Comparison of ENCODE assay signal across 1 cellular context in the genomic region with DNA sequence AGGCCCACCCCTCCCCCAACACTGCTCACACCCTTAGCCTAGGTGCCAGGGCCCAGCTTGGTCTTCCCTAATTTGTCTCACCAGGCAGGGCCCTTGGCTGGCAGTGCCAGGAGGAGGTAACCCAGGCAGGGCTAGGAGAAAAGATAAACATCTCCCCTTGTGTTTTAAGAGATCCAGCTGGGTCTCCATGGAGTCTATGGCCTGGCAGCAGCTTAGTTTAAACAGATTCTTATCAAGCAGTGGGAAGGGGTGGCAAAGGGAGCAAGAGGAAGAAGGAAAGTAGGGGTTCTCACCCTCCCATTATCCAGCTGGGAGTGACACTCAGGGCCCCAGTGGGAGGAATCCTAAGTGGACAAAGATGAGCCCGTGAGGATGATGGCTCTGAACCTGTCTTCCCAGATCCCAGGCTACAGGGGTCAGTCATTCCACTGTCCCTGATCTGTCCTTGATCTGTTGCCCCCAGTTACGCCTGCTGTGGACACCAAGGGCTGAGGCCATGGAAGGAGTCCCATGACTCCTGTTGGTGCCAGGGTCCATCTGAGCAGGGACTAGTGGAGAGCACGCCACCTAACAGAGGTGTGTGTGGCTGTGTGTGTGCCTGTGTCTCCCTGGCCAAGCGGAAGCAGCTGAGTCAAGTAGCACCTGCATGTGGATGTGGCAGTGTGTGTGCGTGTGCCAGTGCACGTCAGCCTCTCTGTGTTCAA.
TF ChIP-seq lines count a peak whose summit lies in the region.

No MANE protein-coding gene starts in this region.

TF ChIP-seq in K562, 482 proteins besides CTCF, POLR2A, EP300 and RAD21:
- TF ChIP-seq FOS (IDR thresholded peaks at IDR 0.05; ENCODE audit: extremely low read depth, insufficient read length) = no peak
- TF ChIP-seq, protein P1, sequence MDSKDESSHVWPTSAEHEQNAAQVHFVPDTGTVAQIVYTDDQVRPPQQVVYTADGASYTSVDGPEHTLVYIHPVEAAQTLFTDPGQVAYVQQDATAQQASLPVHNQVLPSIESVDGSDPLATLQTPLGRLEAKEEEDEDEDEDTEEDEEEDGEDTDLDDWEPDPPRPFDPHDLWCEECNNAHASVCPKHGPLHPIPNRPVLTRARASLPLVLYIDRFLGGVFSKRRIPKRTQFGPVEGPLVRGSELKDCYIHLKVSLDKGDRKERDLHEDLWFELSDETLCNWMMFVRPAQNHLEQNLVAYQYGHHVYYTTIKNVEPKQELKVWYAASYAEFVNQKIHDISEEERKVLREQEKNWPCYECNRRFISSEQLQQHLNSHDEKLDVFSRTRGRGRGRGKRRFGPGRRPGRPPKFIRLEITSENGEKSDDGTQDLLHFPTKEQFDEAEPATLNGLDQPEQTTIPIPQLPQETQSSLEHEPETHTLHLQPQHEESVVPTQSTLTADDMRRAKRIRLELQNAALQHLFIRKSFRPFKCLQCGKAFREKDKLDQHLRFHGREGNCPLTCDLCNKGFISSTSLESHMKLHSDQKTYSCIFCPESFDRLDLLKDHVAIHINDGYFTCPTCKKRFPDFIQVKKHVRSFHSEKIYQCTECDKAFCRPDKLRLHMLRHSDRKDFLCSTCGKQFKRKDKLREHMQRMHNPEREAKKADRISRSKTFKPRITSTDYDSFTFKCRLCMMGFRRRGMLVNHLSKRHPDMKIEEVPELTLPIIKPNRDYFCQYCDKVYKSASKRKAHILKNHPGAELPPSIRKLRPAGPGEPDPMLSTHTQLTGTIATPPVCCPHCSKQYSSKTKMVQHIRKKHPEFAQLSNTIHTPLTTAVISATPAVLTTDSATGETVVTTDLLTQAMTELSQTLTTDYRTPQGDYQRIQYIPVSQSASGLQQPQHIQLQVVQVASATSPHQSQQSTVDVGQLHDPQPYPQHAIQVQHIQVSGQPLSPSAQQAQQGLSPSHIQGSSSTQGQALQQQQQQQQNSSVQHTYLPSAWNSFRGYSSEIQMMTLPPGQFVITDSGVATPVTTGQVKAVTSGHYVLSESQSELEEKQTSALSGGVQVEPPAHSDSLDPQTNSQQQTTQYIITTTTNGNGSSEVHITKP (IDR thresholded peaks at IDR 0.05; ENCODE audit: partially characterized antibody) = peak; percentile 82
TF ChIP-seq in K562: peak in this region for 1.
